Comparison of ENCODE assay signal across 11 cellular contexts in genomic region chr17:82889496-82890338, GRCh38. TPM values are rescaled to one million over a fixed set of nuclear protein-coding genes. Genes with fewer than 3 reads are reported as not detected.
DNase-seq lines count a peak whose midpoint lies in the region; ATAC-seq, FAIRE-seq and TF ChIP-seq lines count a peak whose summit lies in the region.
"Had no signal": no experiment of that assay in that cellular context is flagged by ENCODE, and none has a peak within 500 bp of the region (broad histone marks: within the 10 kb centered on the region; RNA-seq: fewer than 3 reads in every experiment).

No MANE protein-coding gene starts in this region.

- ATAC-seq in pancreas: peak; percentile 80 to 84 (median 82)

- 31 to 33% methylated on average over 28 of the region's 28 CpGs for WGBS in pancreas, 2 donors

- H3K27me3 ChIP-seq in pancreas: no peaks in the 10 kb centered on the region
- H3K27me3 ChIP-seq: Peyer's patch had no signal

- H3K27ac Mint-ChIP-seq in Calu3 (ENCODE audit: unreplicated experiment): peak overlapping the region; percentile 95
- peak overlapping the region; percentile 56 for H3K27ac Mint-ChIP-seq in glutamatergic neuron (ENCODE audit: unreplicated experiment)

- H3K4me1 ChIP-seq in pancreas: peaks cover 27 to 57% (median 48%) of the 10 kb centered on the region in 3 donors

- H3K9me3 Mint-ChIP-seq in Calu3 (ENCODE audit: low read depth, unreplicated experiment) (no peaks in the 10 kb centered on the region), glutamatergic neuron (ENCODE audit: unreplicated experiment) (peaks cover 11% of the 10 kb centered on the region)

- H3K36me3 Mint-ChIP-seq in Calu3 (ENCODE audit: insufficient read depth, unreplicated experiment): peaks cover 25% of the 10 kb centered on the region
- H3K36me3 Mint-ChIP-seq in glutamatergic neuron (ENCODE audit: unreplicated experiment): peaks cover 8% of the 10 kb centered on the region

- H3K4me1 Mint-ChIP-seq in Calu3 (ENCODE audit: low read depth, unreplicated experiment) (peaks cover 49% of the 10 kb centered on the region), glutamatergic neuron (ENCODE audit: low read depth, unreplicated experiment) (peaks cover 44% of the 10 kb centered on the region)

- no peak overlapping the region for H3K4me3 ChIP-seq in pancreas
- H3K4me3 ChIP-seq: Peyer's patch had no signal

- H3K27me3 Mint-ChIP-seq in Calu3 (ENCODE audit: unreplicated experiment) (no peaks in the 10 kb centered on the region), glutamatergic neuron (ENCODE audit: unreplicated experiment) (peaks cover 13% of the 10 kb centered on the region)

- H3K36me3 ChIP-seq in pancreas: no peaks in the 10 kb centered on the region
- H3K36me3 ChIP-seq: Peyer's patch had no signal

- FAIRE-seq in pancreas (lab: Jason Lieb, UNC): no peak
- FAIRE-seq: colon had no signal

- H3K27ac ChIP-seq in pancreas: peak overlapping the region; percentile 90 to 96 (median 94)
- H3K27ac ChIP-seq in caudate nucleus (ENCODE audit: low read depth, low read length): no peak overlapping the region

- H3K9me3 ChIP-seq in pancreas: no peaks in the 10 kb centered on the region
- H3K9me3 ChIP-seq: Peyer's patch had no signal

- no TSS peak for BruUV-seq in Calu3 (replicated peaks; lab: Mats Ljungman, UMichigan)

- CTCF ChIA-PET in Calu3 (lab: Charles Lee): interaction anchor here (0.9 to 2.6 kb wide), 6 partner anchors 13 to 108 kb away, joined by 3 to 12 read pairs (median 4); no protein-coding TSS in a partner anchor

- intact Hi-C loops in Calu3 (cut with micrococcal nuclease; ENCODE audit: unreplicated experiment): no loop called here
- intact Hi-C loops in pancreas (cut with DNase I): no loop called here

- TF ChIP-seq CTCF in Calu3 (IDR thresholded peaks at IDR 0.05; ENCODE audit: unreplicated experiment) (no peak), glutamatergic neuron (IDR thresholded peaks at IDR 0.05; ENCODE audit: partially characterized antibody, unreplicated experiment) (no peak), pancreas (IDR thresholded peaks at IDR 0.05) (no peak)

- peak; percentile 90 for DNase-seq in Calu3
- DNase-seq in NCI-H748 treated with DMSO at 0.1 percent for 48 hours (lab: John Stamatoyannopoulos, UW): peak; percentile 30
- no peak for DNase-seq in glutamatergic neuron
- peak in 5 of 6 donors; percentile 85 to 89 (median 88) for DNase-seq in pancreas
- no peak for DNase-seq in caudate nucleus (lab: John Stamatoyannopoulos, UW)
- DNase-seq in central memory CD4-positive, alpha-beta T cell: no peak
- no peak for DNase-seq in retina
- no peak for DNase-seq in GM19238 (ENCODE audit: insufficient read length, low spot score)
- DNase-seq: activated CD4-positive, CD25-positive, alpha-beta regulatory T cell treated with anti-CD3 and anti-CD28 coated beads, Interleukin-2, amount 50 U/mL, for 72 hours; Peyer's patch had no signal

- H3K4me3 Mint-ChIP-seq in Calu3 (ENCODE audit: low read depth, unreplicated experiment) (peak overlapping the region; percentile 55), glutamatergic neuron (ENCODE audit: unreplicated experiment) (no peak overlapping the region)

RNA-seq across cellular contexts. Expression of gene ZNF750, which starts 49.9 kb away (rescaled TPM):
- total RNA-seq in Calu3 (2022): not detected in 2 replicates
- 1.4 TPM for total RNA-seq in glutamatergic neuron (ENCODE audit: unreplicated experiment)
- not detected for total RNA-seq in pancreas
- under 1 TPM; 0.02 to 0.08 TPM for polyA plus RNA-seq in pancreas
- total RNA-seq: Peyer's patch had no signal

Comparison
In these comparisons a context has a peak if more than half of its experiments do, and no peak if none do; other contexts are left out.
1. DNase-seq: peak in Calu3 (single experiment), NCI-H748 treated with DMSO at 0.1 percent for 48 hours (single experiment) and pancreas (5 of 6); none in glutamatergic neuron (single experiment), caudate nucleus (0 of 61), central memory CD4-positive, alpha-beta T cell (single experiment), retina (single experiment) and GM19238 (single experiment).